In the genomic region with DNA sequence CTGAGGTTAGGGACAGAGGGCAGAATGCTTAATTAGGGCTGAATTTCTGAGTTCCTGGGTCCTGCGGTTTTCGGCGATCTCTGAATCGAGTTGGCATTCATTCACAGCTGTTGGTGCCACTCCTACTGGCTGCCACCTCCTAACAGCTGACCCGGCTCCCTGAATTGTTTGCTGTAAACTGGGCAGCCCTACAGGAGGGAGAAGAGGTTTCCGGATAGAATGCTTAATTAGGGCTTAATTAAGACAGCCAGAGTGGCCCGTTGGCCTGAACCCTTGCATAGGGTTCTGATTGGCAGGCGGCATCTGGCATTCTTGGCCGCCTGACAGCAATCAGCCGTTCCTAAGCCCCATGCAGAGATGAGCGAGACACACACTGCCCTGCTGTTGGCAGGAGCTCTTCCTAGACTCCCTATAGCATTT, we compare ENCODE assay signal across 13 cellular contexts. TPM values are rescaled to one million over a fixed set of nuclear protein-coding genes. Genes with fewer than 3 reads are reported as not detected.
A peak's percentile ranks its signal among the peaks of the same experiment; 100 is the strongest.
DNase-seq lines count a peak whose midpoint lies in the region; TF ChIP-seq lines count a peak whose summit lies in the region.
"Had no signal": no experiment of that assay in that cellular context is flagged by ENCODE, and none has a peak within 500 bp of the region (broad histone marks: within the 10 kb centered on the region; RNA-seq: fewer than 3 reads in every experiment).

No MANE protein-coding gene starts in this region.

- TF ChIP-seq POLR2A in erythroblast (IDR thresholded peaks at IDR 0.05; ENCODE audit: low read length) = no peak

- DNase-seq in D341Med (ENCODE audit: low spot score) = peak; percentile 87
- DNase-seq in NCI-H2081 (lab: John Stamatoyannopoulos, UW) = peak; percentile 86 to 96
- DNase-seq in amygdala (lab: John Stamatoyannopoulos, UW) = peak in 51 of 56 donors; percentile 5 to 83 (median 43)
- DNase-seq in myocyte (ENCODE audit: low read depth) = peak; percentile 99
- no peak for DNase-seq in erythroblast (lab: John Stamatoyannopoulos, UW)
- no peak for DNase-seq in iPS-NIHi7 (ENCODE audit: extremely low spot score)
- no peak for DNase-seq in AG08396 (ENCODE audit: low spot score)
- DNase-seq in HUDEP-2 (lab: John Stamatoyannopoulos, UW; ENCODE audit: unreplicated experiment in 76 of 76) = no peak
- DNase-seq: CD4-positive, CD25-positive, alpha-beta regulatory T cell; MV-4-11; right lobe of liver had no signal

RNA-seq across cellular contexts. Expression of gene FRMPD1, which starts 25.7 kb away (rescaled TPM):
- 8.4 and 15.5 TPM in 2 replicates for total RNA-seq in myocyte
- polyA plus RNA-seq in myocyte (2012) = 4.5 TPM
- total RNA-seq: CD4-positive, CD25-positive, alpha-beta regulatory T cell; fibroblast of villous mesenchyme; lung microvascular endothelial cell had no signal
- polyA plus RNA-seq: CD4-positive, CD25-positive, alpha-beta regulatory T cell had no signal

Comparison
In these comparisons a context has a peak if more than half of its experiments do, and no peak if none do; other contexts are left out.
1. DNase-seq: peak in D341Med (single experiment), NCI-H2081 (2 of 2), amygdala (51 of 56) and myocyte (single experiment); none in erythroblast (0 of 2), iPS-NIHi7 (single experiment), AG08396 (single experiment) and HUDEP-2 (0 of 76).